Comparison of ENCODE assay signal across 17 cellular contexts in genomic region chr6:116595247-116595646, GRCh38. TPM values are rescaled to one million over a fixed set of nuclear protein-coding genes. Genes with fewer than 3 reads are reported as not detected.
DNase-seq lines count a peak whose midpoint lies in the region; ATAC-seq and TF ChIP-seq lines count a peak whose summit lies in the region.
"Had no signal": no experiment of that assay in that cellular context is flagged by ENCODE, and none has a peak within 500 bp of the region (broad histone marks: within the 10 kb centered on the region; RNA-seq: fewer than 3 reads in every experiment).

No MANE protein-coding gene starts in this region.

- POLR2A ChIA-PET in PC-3 (lab: Charles Lee; ENCODE audit: unreplicated experiment) = no interaction called here

- intact Hi-C loops in PC-3 (cut with micrococcal nuclease) = no loop called here

- H4K20me1 ChIP-seq in PC-3 (ENCODE audit: low read length) = no peaks in the 10 kb centered on the region
- H4K20me1 ChIP-seq: BLaER1 treated with 17β-estradiol and CSF1 and Interleukin-3, amounts not matched to agents 10 nM and 100 nM had no signal

- no peak overlapping the region for H3K4me2 ChIP-seq in PC-3 (ENCODE audit: low read length)
- H3K4me2 ChIP-seq: BLaER1 treated with 17β-estradiol and CSF1 and Interleukin-3, amounts not matched to agents 10 nM and 100 nM had no signal

- H3K27me3 Mint-ChIP-seq in mesothelial cell of epicardium (ENCODE audit: low read depth) = no peaks in the 10 kb centered on the region
- H3K27me3 Mint-ChIP-seq: B cell had no signal

- no peak overlapping the region for H3K4me3 ChIP-seq in PC-3 (ENCODE audit: low read length)
- H3K4me3 ChIP-seq: BLaER1 treated with 17β-estradiol and CSF1 and Interleukin-3, amounts not matched to agents 10 nM and 100 nM; GM23248; HAP-1 had no signal

- peaks cover 15% of the 10 kb centered on the region for H3K36me3 ChIP-seq in PC-3 (ENCODE audit: low read depth, low read length)

- no peak for TF ChIP-seq CTCF in PC-3 (conservative IDR thresholded peaks at IDR 0.05; ENCODE audit: low read depth, low read length)
- no peak for TF ChIP-seq CTCF in mesothelial cell of epicardium (IDR thresholded peaks at IDR 0.05; ENCODE audit: unreplicated experiment)

- no peak overlapping the region for H3K4me3 Mint-ChIP-seq in mesothelial cell of epicardium
- H3K4me3 Mint-ChIP-seq: B cell; CD8-positive, alpha-beta T cell had no signal

- H3K27me3 ChIP-seq in PC-3 (ENCODE audit: low read length) = no peaks in the 10 kb centered on the region
- H3K27me3 ChIP-seq: BLaER1 treated with 17β-estradiol and CSF1 and Interleukin-3, amounts not matched to agents 10 nM and 100 nM had no signal

- H3K4me1 ChIP-seq in PC-3 (ENCODE audit: insufficient read depth, low read length) = 0 out of 2 replicates have a peak, but pooled peaks cover 3% of the 10 kb centered on the region
- H3K4me1 ChIP-seq: BLaER1 treated with 17β-estradiol and CSF1 and Interleukin-3, amounts not matched to agents 10 nM and 100 nM; HAP-1 had no signal

- CTCF ChIA-PET in PC-3 (lab: Charles Lee) = no interaction called here

- H3K27ac ChIP-seq in PC-3 (ENCODE audit: low read length) = no peak overlapping the region
- H3K27ac ChIP-seq: BLaER1 treated with 17β-estradiol and CSF1 and Interleukin-3, amounts not matched to agents 10 nM and 100 nM; GM23248 had no signal

- no peaks in the 10 kb centered on the region for H3K9me3 Mint-ChIP-seq in mesothelial cell of epicardium
- H3K9me3 Mint-ChIP-seq: CD8-positive, alpha-beta T cell had no signal

- no peak overlapping the region for H3K27ac Mint-ChIP-seq in mesothelial cell of epicardium
- H3K27ac Mint-ChIP-seq: B cell; CD8-positive, alpha-beta T cell had no signal

- H3K9ac ChIP-seq in PC-3 (ENCODE audit: low read length) = no peak overlapping the region
- H3K9ac ChIP-seq: BLaER1 treated with 17β-estradiol and CSF1 and Interleukin-3, amounts not matched to agents 10 nM and 100 nM; GM23248 had no signal

- peak; percentile 43; the same call in 1 of the 2 replicates for ATAC-seq in PC-3
- no peak for ATAC-seq in GM21528 (IDR thresholded peaks at IDR 0.05; ENCODE audit: low FRiP score, unreplicated experiment)
- ATAC-seq: CD8-positive, alpha-beta T cell had no signal

- no TSS peak for BruUV-seq in PC-3 (replicated peaks; lab: Mats Ljungman, UMichigan)

- no peaks in the 10 kb centered on the region for H3K79me2 ChIP-seq in PC-3 (ENCODE audit: low read length)

- H3K9me3 ChIP-seq in PC-3 (ENCODE audit: low read length) = no peaks in the 10 kb centered on the region
- H3K9me3 ChIP-seq: BLaER1 treated with 17β-estradiol and CSF1 and Interleukin-3, amounts not matched to agents 10 nM and 100 nM; HAP-1 had no signal

- no peak overlapping the region for H2AFZ ChIP-seq in PC-3 (ENCODE audit: low read length)
- H2AFZ ChIP-seq: GM23248 had no signal

- DNase-seq in NCI-H2196 (lab: John Stamatoyannopoulos, UW; ENCODE audit: unreplicated experiment) = peak; percentile 5
- DNase-seq in NCI-H2196 treated with DMSO at 0.1 percent for 48 hours (lab: John Stamatoyannopoulos, UW; ENCODE audit: unreplicated experiment) = no peak
- DNase-seq in DMS79 treated with DMSO at 0.1 percent for 48 hours (lab: John Stamatoyannopoulos, UW) = peak; percentile 63
- DNase-seq in PC-3 = no peak
- DNase-seq in activated CD4-positive, alpha-beta T cell treated with anti-CD3 and anti-CD28 coated beads for 48 hours = no peak
- no peak for DNase-seq in mesothelial cell of epicardium (ENCODE audit: low spot score in 2 of 2, unreplicated experiment in 2 of 2)
- DNase-seq: 8988T; Calu3; CD8-positive, alpha-beta T cell; GF-D8; GM23248 had no signal

- H3K9me2 ChIP-seq in PC-3 (replicated peaks; ENCODE audit: low read length) = no peaks in the 10 kb centered on the region

- no peaks in the 10 kb centered on the region for H3K4me1 Mint-ChIP-seq in mesothelial cell of epicardium
- H3K4me1 Mint-ChIP-seq: B cell had no signal

- H3K36me3 Mint-ChIP-seq in mesothelial cell of epicardium = peaks cover 26% of the 10 kb centered on the region

- no peaks in the 10 kb centered on the region for H3F3A ChIP-seq in PC-3 (ENCODE audit: low read length, unreplicated experiment)

RNA-seq across cellular contexts. Expression of gene RSPH4A, which starts 21.0 kb away (rescaled TPM):
- total RNA-seq in PC-3 (2014; rRNA removed) = 0.04 TPM in 1 of 2 replicates, not detected in the other
- total RNA-seq in mesothelial cell of epicardium = 0.78 to 1.2 TPM (median 0.89 TPM) in 3 replicates
- total RNA-seq: GM23248, HT-29 had no signal

RNA-seq across cellular contexts. Expression of gene RWDD1, which starts 23.9 kb away (rescaled TPM):
- total RNA-seq in PC-3 (2014; rRNA removed) (18.4 and 24.6 TPM in 2 replicates), mesothelial cell of epicardium (34.4 to 37.6 TPM (median 37.0 TPM) in 3 replicates)

RNA-seq across cellular contexts. Expression of gene CALHM4, which starts 41.7 kb away (rescaled TPM):
- total RNA-seq in PC-3 (2014; rRNA removed) = not detected in 2 replicates
- not detected in 3 replicates for total RNA-seq in mesothelial cell of epicardium
- total RNA-seq: A673; B cell; Calu3; CD8-positive, alpha-beta T cell; GM23248; HT-29 had no signal

RNA-seq across cellular contexts. Expression of gene TRAPPC3L, which starts 49.8 kb away (rescaled TPM):
- total RNA-seq in PC-3 (2014; rRNA removed) (not detected in 2 replicates), mesothelial cell of epicardium (1.7 to 2.3 TPM (median 2.1 TPM) in 3 replicates)
- total RNA-seq: A673; B cell; Calu3; CD8-positive, alpha-beta T cell; GM23248; HT-29 had no signal

Comparison
In these comparisons a context has a peak if more than half of its experiments do, and no peak if none do; other contexts are left out.
1. DNase-seq: peak in NCI-H2196 (single experiment) and DMS79 treated with DMSO at 0.1 percent for 48 hours (single experiment); none in NCI-H2196 treated with DMSO at 0.1 percent for 48 hours (single experiment), PC-3 (single experiment), activated CD4-positive, alpha-beta T cell treated with anti-CD3 and anti-CD28 coated beads for 48 hours (single experiment) and mesothelial cell of epicardium (0 of 2).